8 cellular contexts compared by ENCODE assay signal in genomic region chr1:28926629-28927441, GRCh38. TPM values are rescaled to one million over a fixed set of nuclear protein-coding genes. Genes with fewer than 3 reads are reported as not detected.
DNase-seq lines count a peak whose midpoint lies in the region; ATAC-seq, FAIRE-seq and TF ChIP-seq lines count a peak whose summit lies in the region.

No MANE protein-coding gene starts in this region.

- H3K79me2 ChIP-seq in DOHH2 (ENCODE audit: control insufficient read depth, low read length), result peaks cover 65% of the 10 kb centered on the region
- H3K79me2 ChIP-seq in OCI-LY1 (ENCODE audit: insufficient read depth, low read length), result peaks cover 68% of the 10 kb centered on the region

- H3K4me3 ChIP-seq in DOHH2 (ENCODE audit: low read length) (peak overlapping the region; percentile 39), OCI-LY1 (ENCODE audit: low read depth, low read length, poor library complexity, severe bottlenecking) (peak overlapping the region; percentile 47), psoas muscle (peak overlapping the region; percentile 5), prostate gland (no peak overlapping the region)

- H3K4me2 ChIP-seq in DOHH2 (ENCODE audit: low read length), result peak overlapping the region; percentile 63
- peak overlapping the region; percentile 62 for H3K4me2 ChIP-seq in OCI-LY1 (ENCODE audit: low read length)

- H3K36me3 ChIP-seq in DOHH2 (ENCODE audit: control insufficient read depth, low read length) (no peaks in the 10 kb centered on the region), OCI-LY1 (ENCODE audit: insufficient read depth, low read length) (no peaks in the 10 kb centered on the region), psoas muscle (ENCODE audit: insufficient read depth in 1 of 2, low read depth in 1 of 2) (no peaks in the 10 kb centered on the region), prostate gland (no peaks in the 10 kb centered on the region)

- no peaks in the 10 kb centered on the region for H3K9me2 ChIP-seq in DOHH2 (replicated peaks; ENCODE audit: control insufficient read depth, low read length)
- H3K9me2 ChIP-seq in OCI-LY1 (ENCODE audit: low read depth, low read length), result no peaks in the 10 kb centered on the region

- WGBS in psoas muscle, 3 donors, result 52 to 59% (median 56%) methylated on average over 4 of the region's 4 CpGs
- WGBS in prostate gland, result 58% methylated on average over 4 of the region's 4 CpGs

- TF ChIP-seq CTCF in DOHH2 (IDR thresholded peaks at IDR 0.05; ENCODE audit: low read depth, low read length, poor library complexity, severe bottlenecking) (no peak), OCI-LY1 (IDR thresholded peaks at IDR 0.05; ENCODE audit: low read length) (no peak), psoas muscle (IDR thresholded peaks at IDR 0.05) (no peak), prostate gland (IDR thresholded peaks at IDR 0.05) (no peak)

- peak; percentile 81 for ATAC-seq in GM19043 (IDR thresholded peaks at IDR 0.05; ENCODE audit: low read depth, unreplicated experiment)
- ATAC-seq in HG03159 (IDR thresholded peaks at IDR 0.05; ENCODE audit: unreplicated experiment), result peak; percentile 87
- ATAC-seq in psoas muscle, result peak in 1 of 4 donors; percentile 45

- H4K20me1 ChIP-seq in DOHH2 (ENCODE audit: control insufficient read depth, insufficient read depth, low read depth, low read length) (peaks cover 7% of the 10 kb centered on the region), OCI-LY1 (ENCODE audit: insufficient read depth, low read length) (no peaks in the 10 kb centered on the region)

- intact Hi-C loops in psoas muscle (cut with DNase I), result no loop called here
- intact Hi-C loops in prostate gland (cut with DNase I), result no loop called here

- H3K9ac ChIP-seq in OCI-LY1 (ENCODE audit: low read length), result peak overlapping the region; percentile 49

- H3K27me3 ChIP-seq in DOHH2 (ENCODE audit: control insufficient read depth, low read length) (no peaks in the 10 kb centered on the region), OCI-LY1 (ENCODE audit: insufficient read depth, low read length) (no peaks in the 10 kb centered on the region), psoas muscle (ENCODE audit: insufficient read depth in 3 of 3, low read length in 2 of 3) (no peaks in the 10 kb centered on the region), prostate gland (replicated peaks; ENCODE audit: insufficient read depth) (no peaks in the 10 kb centered on the region)

- peak overlapping the region; percentile 65 for H3K27ac ChIP-seq in DOHH2 (ENCODE audit: low read depth, low read length)
- H3K27ac ChIP-seq in OCI-LY1 (ENCODE audit: low read depth, low read length, poor library complexity, severe bottlenecking), result peak overlapping the region; percentile 97
- peak overlapping the region; percentile 36 for H3K27ac ChIP-seq in psoas muscle
- H3K27ac ChIP-seq in prostate gland, result no peak overlapping the region

- H3K4me1 ChIP-seq in DOHH2 (ENCODE audit: control insufficient read depth, low read length) (peaks cover 34% of the 10 kb centered on the region), OCI-LY1 (ENCODE audit: insufficient read depth, low read length, severe bottlenecking) (peaks cover 41% of the 10 kb centered on the region), psoas muscle (peaks cover 29% of the 10 kb centered on the region), prostate gland (replicated peaks) (no peaks in the 10 kb centered on the region)

- no peak overlapping the region for H2AFZ ChIP-seq in OCI-LY1 (ENCODE audit: low read length)

- DNase-seq in psoas muscle (no peak), prostate gland (ENCODE audit: low spot score) (no peak)
- no peak for DNase-seq in activated CD8-positive, alpha-beta memory T cell treated with anti-CD3 and anti-CD28 coated beads, Interleukin-2, amount 50 U/mL, for 4 hours

- H3K9me3 ChIP-seq in DOHH2 (ENCODE audit: control insufficient read depth, insufficient read depth, low read length), result no peaks in the 10 kb centered on the region
- no peaks in the 10 kb centered on the region for H3K9me3 ChIP-seq in OCI-LY1 (ENCODE audit: low read length)
- H3K9me3 ChIP-seq in psoas muscle, result no peaks in the 10 kb centered on the region
- H3K9me3 ChIP-seq in prostate gland, result no peaks in the 10 kb centered on the region

- no peak for TF ChIP-seq POLR2A in prostate gland (IDR thresholded peaks at IDR 0.05)

- peak; percentile 95 for FAIRE-seq in colon (lab: Jason Lieb, UNC)

- H3F3A ChIP-seq in DOHH2 (ENCODE audit: control insufficient read depth, insufficient read depth) (peaks cover 21% of the 10 kb centered on the region), OCI-LY1 (ENCODE audit: insufficient read depth, low read length) (peaks cover 13% of the 10 kb centered on the region)

RNA-seq across cellular contexts. Expression of gene EPB41, which starts 12.5 kb away (rescaled TPM):
- total RNA-seq in psoas muscle (10 to 100 TPM; 14.0 to 28.2 (median 22.5) TPM), prostate gland (10 to 100 TPM; 39.4 to 54.4 TPM)
- 10 to 100 TPM in 1 of 3 donors, 1 to 10 TPM in 2; 2.0 to 18.0 (median 6.0) TPM for polyA plus RNA-seq in psoas muscle

Comparison
In these comparisons a context has a peak if more than half of its experiments do, and no peak if none do; other contexts are left out.
1. H3K27ac ChIP-seq: peak in DOHH2 (single experiment), OCI-LY1 (single experiment) and psoas muscle (single experiment); none in prostate gland (0 of 2).
2. H3K4me3 ChIP-seq: peak in DOHH2 (single experiment), OCI-LY1 (single experiment) and psoas muscle (single experiment); none in prostate gland (0 of 2).